In genomic region chr16:84062734-84063640, GRCh38 we compare ENCODE assay signal across 1 cellular context.
TF ChIP-seq lines count a peak whose summit lies in the region.

No MANE protein-coding gene starts in this region.

TF ChIP-seq in IMR-90, 13 proteins besides CTCF, POLR2A, EP300 and RAD21 (continued from another document):
- TF ChIP-seq ELK1 (IDR thresholded peaks at IDR 0.05; ENCODE audit: borderline replicate concordance, low read depth, low read length) (no peak), USF2 (IDR thresholded peaks at IDR 0.05; ENCODE audit: low read depth, low read length) (no peak), RCOR1 (IDR thresholded peaks at IDR 0.05; ENCODE audit: insufficient replicate concordance, low read length) (no peak), NFE2L2 (IDR thresholded peaks at IDR 0.05; ENCODE audit: low read depth, low read length) (no peak), FOS (IDR thresholded peaks at IDR 0.05; ENCODE audit: low read depth, low read length) (peak; percentile 63; the same call in 1 of the 2 replicates)
